Comparison of ENCODE assay signal across 24 cellular contexts in genomic region chr10:119466076-119466475, GRCh38.
"Had no signal": no experiment of that assay in that cellular context is flagged by ENCODE, and none has a peak within 500 bp of the region (broad histone marks: within the 10 kb centered on the region; RNA-seq: fewer than 3 reads in every experiment).

No MANE protein-coding gene starts in this region.

- DNase-seq: activated B cell treated with CpG ODN at 0.5 μM for 24 hours; activated CD8-positive, alpha-beta memory T cell treated with anti-CD3 and anti-CD28 coated beads for 24 hours; esophagus squamous epithelium; glutamatergic neuron; islet precursor cell; left cardiac atrium; left ventricle myocardium superior; naive B cell; nephron progenitor cell; ovary; uterus had no signal

- H3K9me3 Mint-ChIP-seq: activated naive CD4-positive, alpha-beta T cell treated with anti-CD3 and anti-CD28 coated beads, Interleukin-2, amount 50 U/mL, for 24 hours; stimulated activated naive CD8-positive, alpha-beta T cell treated with anti-CD3 and anti-CD28 coated beads, Interleukin-15, Interleukin-2, amounts not matched to agents 100 ng/mL and 50 ng/mL, for 24 hours had no signal

- H3K27ac Mint-ChIP-seq: activated B cell treated with CpG ODN at 0.5 μM for 24 hours; activated naive CD8-positive, alpha-beta T cell treated with anti-CD3 and anti-CD28 coated beads, Interleukin-2, amount 50 U/mL, for 24 hours; activated T-cell treated with anti-CD3 and anti-CD28 coated beads, Interleukin-2, amount 50 U/mL, for 24 hours; dendritic cell treated with granulocyte-macrophage colony-stimulating factor and Interleukin-4, amounts not matched to agents 40 ng/mL and 50 ng/mL, for 4 days; naive B cell; nephron progenitor cell; progenitor cell of endocrine pancreas; stimulated activated effector memory CD8-positive, alpha-beta T cell treated with anti-CD3 and anti-CD28 coated beads, Interleukin-12 subunit alpha, Interleukin-12 subunit beta, amount 100 ng/mL, for 72 hours; stimulated activated naive CD8-positive, alpha-beta T cell treated with anti-CD3 and anti-CD28 coated beads, Interleukin-15, Interleukin-2, amounts not matched to agents 100 ng/mL and 50 ng/mL, for 24 hours; type B pancreatic cell had no signal

- H3K4me1 Mint-ChIP-seq: nephron progenitor cell had no signal

- H3K4me1 ChIP-seq: breast epithelium, right lobe of liver, uterus had no signal

- H3K4me3 ChIP-seq: breast epithelium, esophagus squamous epithelium, ovary, right lobe of liver, skin epidermis, thoracic aorta, uterus had no signal

- H3K27me3 ChIP-seq: breast epithelium, esophagus squamous epithelium, ovary, right lobe of liver, uterus had no signal

- H3K36me3 ChIP-seq: breast epithelium, esophagus squamous epithelium, neutrophil, ovary, right lobe of liver, thoracic aorta, uterus had no signal

- H3K4me3 Mint-ChIP-seq: activated B cell treated with CpG ODN at 0.5 μM for 24 hours; activated naive CD4-positive, alpha-beta T cell treated with anti-CD3 and anti-CD28 coated beads, Interleukin-2, amount 50 U/mL, for 24 hours; activated naive CD8-positive, alpha-beta T cell treated with anti-CD3 and anti-CD28 coated beads, Interleukin-2, amount 50 U/mL, for 24 hours; activated T-cell treated with anti-CD3 and anti-CD28 coated beads, Interleukin-2, amount 50 U/mL, for 24 hours; dendritic cell treated with granulocyte-macrophage colony-stimulating factor and Interleukin-4, amounts not matched to agents 40 ng/mL and 50 ng/mL, for 4 days; naive B cell; nephron progenitor cell; stimulated activated effector memory CD8-positive, alpha-beta T cell treated with anti-CD3 and anti-CD28 coated beads, Interleukin-12 subunit alpha, Interleukin-12 subunit beta, amount 100 ng/mL, for 72 hours; stimulated activated naive CD8-positive, alpha-beta T cell treated with anti-CD3 and anti-CD28 coated beads, Interleukin-15, Interleukin-2, amounts not matched to agents 100 ng/mL and 50 ng/mL, for 24 hours; type B pancreatic cell had no signal

- H3K9me3 ChIP-seq: esophagus squamous epithelium, neutrophil, ovary, right lobe of liver, thoracic aorta, uterus had no signal

- H3K27me3 Mint-ChIP-seq: activated naive CD4-positive, alpha-beta T cell treated with anti-CD3 and anti-CD28 coated beads, Interleukin-2, amount 50 U/mL, for 24 hours; activated naive CD8-positive, alpha-beta T cell treated with anti-CD3 and anti-CD28 coated beads, Interleukin-2, amount 50 U/mL, for 24 hours; activated T-cell treated with anti-CD3 and anti-CD28 coated beads, Interleukin-2, amount 50 U/mL, for 24 hours; stimulated activated naive CD8-positive, alpha-beta T cell treated with anti-CD3 and anti-CD28 coated beads, Interleukin-15, Interleukin-2, amounts not matched to agents 100 ng/mL and 50 ng/mL, for 24 hours had no signal

- H3K27ac ChIP-seq: breast epithelium, neutrophil, ovary, right lobe of liver, skin epidermis, thoracic aorta, uterus had no signal
